ENCODE assay signal across 13 cellular contexts in genomic region chr11:1150769-1151365, GRCh38. TPM values are rescaled to one million over a fixed set of nuclear protein-coding genes. Genes with fewer than 3 reads are reported as not detected.
DNase-seq lines count a peak whose midpoint lies in the region; ATAC-seq, FAIRE-seq and TF ChIP-seq lines count a peak whose summit lies in the region.
"Had no signal": no experiment of that assay in that cellular context is flagged by ENCODE, and none has a peak within 500 bp of the region (broad histone marks: within the 10 kb centered on the region; RNA-seq: fewer than 3 reads in every experiment).

No MANE protein-coding gene starts in this region.

- H3K27ac ChIP-seq in RWPE2 (ENCODE audit: poor library complexity, severe bottlenecking): no peak overlapping the region
- peak overlapping the region in 1 of 2 donors; percentile 29 for H3K27ac ChIP-seq in right atrium auricular region

- peak; percentile 15 for DNase-seq in SIG-M5 treated with dmso at 0.1 percent for 504 hours (lab: John Stamatoyannopoulos, UW; ENCODE audit: unreplicated experiment)
- no peak for DNase-seq in SIG-M5 (lab: John Stamatoyannopoulos, UW)
- DNase-seq in RWPE2 (ENCODE audit: low spot score): no peak
- DNase-seq in right atrium auricular region (ENCODE audit: low spot score): peak; percentile 75
- peak; percentile 54 for DNase-seq in stromal cell of bone marrow (ENCODE audit: low read depth)
- DNase-seq in D721Med (ENCODE audit: insufficient read length, low spot score): no peak
- DNase-seq: activated naive CD8-positive, alpha-beta T cell treated with anti-CD3 and anti-CD28 coated beads, Interleukin-2, amount 10 ng/mL, durations not matched to agents 7 days and 5 days had no signal

- ATAC-seq in RWPE2 (ENCODE audit: low read depth) (peak; percentile 22; the same call in 1 of the 3 replicates), GM19328 (IDR thresholded peaks at IDR 0.05; ENCODE audit: unreplicated experiment) (no peak), HG03521 (IDR thresholded peaks at IDR 0.05; ENCODE audit: unreplicated experiment) (no peak)

- H3K9me3 ChIP-seq in RWPE2 (ENCODE audit: severe bottlenecking) (no peaks in the 10 kb centered on the region), right atrium auricular region (no peaks in the 10 kb centered on the region)
- H3K9me3 ChIP-seq: SK-N-SH had no signal

- FAIRE-seq in D721Med (lab: Jason Lieb, UNC): no peak
- FAIRE-seq: GM19239 had no signal

- H3K27me3 ChIP-seq in RWPE2 (ENCODE audit: insufficient read depth, poor library complexity, severe bottlenecking): no peaks in the 10 kb centered on the region
- no peaks in the 10 kb centered on the region for H3K27me3 ChIP-seq in right atrium auricular region

- H3K36me3 ChIP-seq in RWPE2 (ENCODE audit: low read depth): no peaks in the 10 kb centered on the region
- H3K36me3 ChIP-seq in right atrium auricular region: no peaks in the 10 kb centered on the region

- H3K4me1 ChIP-seq in RWPE2 (ENCODE audit: insufficient read depth, poor library complexity, severe bottlenecking) (peaks cover 9% of the 10 kb centered on the region), right atrium auricular region (peaks cover 0 to 7% of the 10 kb centered on the region in 2 donors)

- H3K4me3 ChIP-seq in RWPE2 (ENCODE audit: severe bottlenecking): no peak overlapping the region
- no peak overlapping the region for H3K4me3 ChIP-seq in right atrium auricular region

- TF ChIP-seq CTCF in RWPE2 (IDR thresholded peaks at IDR 0.05; ENCODE audit: poor library complexity, severe bottlenecking) (no peak), right atrium auricular region (IDR thresholded peaks at IDR 0.05) (no peak), D721Med (IDR thresholded peaks at IDR 0.05; ENCODE audit: insufficient read depth, missing control alignments) (no peak)

RNA-seq across cellular contexts. Expression of gene MUC5AC, which starts 6.9 kb away (rescaled TPM):
- not detected for total RNA-seq in right atrium auricular region
- total RNA-seq: activated naive CD8-positive, alpha-beta T cell treated with anti-CD3 and anti-CD28 coated beads, Interleukin-2, amount 10 ng/mL, durations not matched to agents 7 days and 5 days; kidney epithelial cell; renal cortical epithelial cell had no signal

Comparison
In these comparisons a context has a peak if more than half of its experiments do, and no peak if none do; other contexts are left out.
1. DNase-seq: peak in SIG-M5 treated with dmso at 0.1 percent for 504 hours (single experiment), right atrium auricular region (single experiment) and stromal cell of bone marrow (single experiment); none in SIG-M5 (single experiment), RWPE2 (single experiment) and D721Med (single experiment).